In genomic region chr17:58693208-58693607, GRCh38 we compare ENCODE assay signal across 8 cellular contexts. TPM values are rescaled to one million over a fixed set of nuclear protein-coding genes. Genes with fewer than 3 reads are reported as not detected.
DNase-seq lines count a peak whose midpoint lies in the region; TF ChIP-seq lines count a peak whose summit lies in the region.

No MANE protein-coding gene starts in this region.

- no peaks in the 10 kb centered on the region for H4K20me1 ChIP-seq in GM23248 (ENCODE audit: insufficient read depth)

- no peaks in the 10 kb centered on the region for H3F3A ChIP-seq in GM23248 (ENCODE audit: insufficient read depth)

- no peaks in the 10 kb centered on the region for H3K36me3 ChIP-seq in GM23248 (ENCODE audit: low read depth)
- peaks cover 7% of the 10 kb centered on the region; the same call in 1 of the 2 replicates for H3K36me3 ChIP-seq in SJCRH30
- no peaks in the 10 kb centered on the region for H3K36me3 ChIP-seq in skeletal muscle satellite cell (ENCODE audit: insufficient read depth, low read length)

- H3K4me1 ChIP-seq in GM23248 (ENCODE audit: insufficient read depth) (0 out of 2 replicates have a peak, but pooled peaks cover 6% of the 10 kb centered on the region), SJCRH30 (peaks cover 4% of the 10 kb centered on the region; the same call in 1 of the 2 replicates), skeletal muscle satellite cell (ENCODE audit: control insufficient read depth, insufficient read depth, low read length) (peaks cover 15% of the 10 kb centered on the region)

- H3K4me2 ChIP-seq in GM23248 (ENCODE audit: unreplicated experiment) (peak overlapping the region; percentile 77), skeletal muscle satellite cell (ENCODE audit: low read length) (peak overlapping the region; percentile 89)

- no peaks in the 10 kb centered on the region for H3K9me2 ChIP-seq in GM23248 (ENCODE audit: insufficient read depth)

- peak overlapping the region; percentile 82 for H3K4me3 ChIP-seq in GM23248
- peak overlapping the region; percentile 68 for H3K4me3 ChIP-seq in SJCRH30
- peak overlapping the region; percentile 68 for H3K4me3 ChIP-seq in fibroblast of pulmonary artery (replicated peaks; ENCODE audit: low read depth, low read length)
- peak overlapping the region; percentile 81 for H3K4me3 ChIP-seq in skeletal muscle satellite cell (ENCODE audit: low read length)

- in situ Hi-C loops in GM23248 (cut with MboI), result no loop called here

- 61 to 64% methylated on average over 8 of the region's 8 CpGs for WGBS in GM23248 (ENCODE audit: low coverage in 1 of 2, low lambda C conversion rate in 2 of 2, missing lambda C conversion rate in 2 of 2), 2 experiments

- H3K9me3 ChIP-seq in GM23248 (ENCODE audit: low read depth) (no peaks in the 10 kb centered on the region), SJCRH30 (replicated peaks) (no peaks in the 10 kb centered on the region), skeletal muscle satellite cell (replicated peaks; ENCODE audit: low read length) (no peaks in the 10 kb centered on the region)

- H3K27me3 ChIP-seq in GM23248 (replicated peaks; ENCODE audit: insufficient read depth) (no peaks in the 10 kb centered on the region), SJCRH30 (no peaks in the 10 kb centered on the region), skeletal muscle satellite cell (ENCODE audit: control insufficient read depth, insufficient read depth, low read length) (no peaks in the 10 kb centered on the region)

- H3K9ac ChIP-seq in GM23248 (peak overlapping the region; percentile 78), skeletal muscle satellite cell (ENCODE audit: low read depth, low read length) (peak overlapping the region; percentile 82)

- no peak for TF ChIP-seq CTCF in fibroblast of pulmonary artery (IDR thresholded peaks at IDR 0.05; ENCODE audit: low read length, missing control alignments)

- H3K27ac ChIP-seq in GM23248 (peak overlapping the region; percentile 53), SJCRH30 (peak overlapping the region; percentile 97), caudate nucleus (ENCODE audit: low read depth, low read length) (no peak overlapping the region)

- peak overlapping the region; percentile 99 for H2AFZ ChIP-seq in GM23248

- 0 out of 2 replicates have a peak, but pooled peaks cover 12% of the 10 kb centered on the region for H3K79me2 ChIP-seq in GM23248 (ENCODE audit: insufficient read depth)

- DNase-seq in GM23248, result peak; percentile 36
- DNase-seq in SJCRH30, result no peak
- DNase-seq in fibroblast of pulmonary artery (ENCODE audit: low read depth), result no peak
- no peak for DNase-seq in glomerular visceral epithelial cell (ENCODE audit: extremely low spot score)
- no peak for DNase-seq in activated CD4-positive, alpha-beta T cell treated with anti-CD3 and anti-CD28 coated beads for 1 hour
- DNase-seq in caudate nucleus (lab: John Stamatoyannopoulos, UW), result no peak
- DNase-seq in AML-193 (lab: John Stamatoyannopoulos, UW), result no peak

RNA-seq across cellular contexts. Expression of gene RAD51C, which starts 0.8 kb away (rescaled TPM):
- total RNA-seq in GM23248 (2014; rRNA removed; shearing (Covaris generic)), result 17.2 and 23.4 TPM in 2 replicates
- 40.2 and 45.8 TPM in 2 replicates for polyA plus RNA-seq in GM23248 (2016; fragmentation: Nextera tagmentation; extraction: Ambion mirVana)
- total RNA-seq in SJCRH30 (2014; rRNA removed; shearing (Covaris generic)), result 71.5 and 91.2 TPM in 2 replicates
- 14.9 and 18.3 TPM in 2 replicates for total RNA-seq in skeletal muscle satellite cell (2012; rRNA removed)

RNA-seq across cellular contexts. Expression of gene TEX14, which starts 1.4 kb away (rescaled TPM):
- not detected in 2 replicates for total RNA-seq in GM23248 (2014; rRNA removed; shearing (Covaris generic))
- 0.15 TPM in 1 of 2 replicates, not detected in the other for polyA plus RNA-seq in GM23248 (2016; fragmentation: Nextera tagmentation; extraction: Ambion mirVana)
- total RNA-seq in SJCRH30 (2014; rRNA removed; shearing (Covaris generic)), result 2.4 and 3.4 TPM in 2 replicates
- under 0.01 TPM in 1 of 2 replicates, not detected in the other for total RNA-seq in skeletal muscle satellite cell (2012; rRNA removed)
